Comparison of ENCODE assay signal across 21 cellular contexts in genomic region chr11:64352099-64353005, GRCh38. TPM values are rescaled to one million over a fixed set of nuclear protein-coding genes. Genes with fewer than 3 reads are reported as not detected.
A peak's percentile ranks its signal among the peaks of the same experiment; 100 is the strongest.
DNase-seq lines count a peak whose midpoint lies in the region; FAIRE-seq and TF ChIP-seq lines count a peak whose summit lies in the region.
"Had no signal": no experiment of that assay in that cellular context is flagged by ENCODE, and none has a peak within 500 bp of the region (broad histone marks: within the 10 kb centered on the region; RNA-seq: fewer than 3 reads in every experiment).

No MANE protein-coding gene starts in this region.

- CTCF ChIA-PET in H1 (lab: Charles Lee; ENCODE audit: partially characterized antibody) = interaction anchor here (0.6 to 37.6 kb wide), 16 partner anchors 11 to 297 kb away, joined by 3 to 614 read pairs (median 4); partner anchors contain the start of genes CATSPERZ, CCDC88B, ESRRA and PLCB3
- CTCF ChIA-PET in activated CD4-positive, alpha-beta memory T cell treated with anti-CD3 and anti-CD28 coated beads for 36 hours (lab: Charles Lee) = interaction anchor here (1.1 to 2.1 kb wide), 2 partner anchors 35 kb away, joined by 4 to 7 read pairs; partner anchors contain the start of genes PRDX5 and TRMT112

- no peak overlapping the region for H4K91ac ChIP-seq in H1 (replicated peaks; ENCODE audit: insufficient read length, low read length)

- H3K27me3 ChIP-seq in H7 (ENCODE audit: control insufficient read depth, insufficient read depth, low read length) (no peaks in the 10 kb centered on the region), H1 (replicated peaks in 1 of 4; ENCODE audit: control insufficient read depth in 3 of 4, extremely low read depth in 1 of 4, insufficient read depth in 3 of 4, low read length in 3 of 4) (no peaks in the 10 kb centered on the region), small intestine (ENCODE audit: control insufficient read depth in 2 of 2, insufficient read depth in 2 of 2, low read length in 2 of 2) (no peaks in the 10 kb centered on the region), sigmoid colon (no peaks in the 10 kb centered on the region)
- H3K27me3 ChIP-seq: adrenal gland, breast epithelium, tibial nerve had no signal

- no peak for TF ChIP-seq RAD21 in H1 (IDR thresholded peaks at IDR 0.05 in 1 of 2, conservative IDR thresholded peaks at IDR 0.05 in 1 of 2; ENCODE audit: low read depth in 2 of 2, low read length in 2 of 2)

- no peak overlapping the region for H3K23ac ChIP-seq in H1 (ENCODE audit: insufficient read length)

- DNase-seq in COLO668 (lab: John Stamatoyannopoulos, UW; ENCODE audit: unreplicated experiment) (peak; percentile 76), H7 (peak; percentile 55), NCI-H510A (lab: John Stamatoyannopoulos, UW) (peak; percentile 69), H1 (ENCODE audit: low read depth in 1 of 2, low spot score in 2 of 2) (no peak), small intestine (no peak), sigmoid colon (no peak)
- DNase-seq in activated CD4-positive, alpha-beta memory T cell treated with anti-CD3 and anti-CD28 coated beads for 36 hours = no peak
- DNase-seq: activated T-cell treated with anti-CD3 and anti-CD28 coated beads, Interleukin-2, amount 50 U/mL, for 1 hour; adrenal gland; NCI-H187 treated with DMSO at 0.1 percent for 48 hours; NCI-H82; OCI-M1; Right ventricle myocardium superior; SW 1271 had no signal

- no peak overlapping the region for H3K56ac ChIP-seq in H1 (replicated peaks; ENCODE audit: insufficient read length, low read depth, low read length)

- H2BK5ac ChIP-seq in H1 (ENCODE audit: low read depth, low read length) = no peak overlapping the region

- H4K20me1 ChIP-seq in H1 (replicated peaks in 1 of 2; ENCODE audit: control insufficient read depth in 1 of 2, insufficient read depth in 2 of 2, low read length in 2 of 2) = no peaks in the 10 kb centered on the region

- peaks cover 5% of the 10 kb centered on the region for H3K36me3 Mint-ChIP-seq in activated CD4-positive, alpha-beta memory T cell treated with anti-CD3 and anti-CD28 coated beads for 36 hours

- no peaks in the 10 kb centered on the region for H3K9me3 Mint-ChIP-seq in activated CD4-positive, alpha-beta memory T cell treated with anti-CD3 and anti-CD28 coated beads for 36 hours
- H3K9me3 Mint-ChIP-seq: dendritic cell treated with granulocyte-macrophage colony-stimulating factor and Interleukin-4, amounts not matched to agents 40 ng/mL and 50 ng/mL, for 4 days; GM23338; IgD-negative memory B cell; stimulated activated naive CD8-positive, alpha-beta T cell treated with anti-CD3 and anti-CD28 coated beads, Interleukin-15, Interleukin-2, amounts not matched to agents 100 ng/mL and 50 ng/mL, for 24 hours had no signal

- POLR2A ChIA-PET in H1 (lab: Charles Lee; ENCODE audit: partially characterized antibody) = interaction anchor here (0.6 to 6.2 kb wide), 10 partner anchors 8 to 167 kb away, joined by 3 to 47 read pairs (median 4); partner anchors contain the start of genes CCDC88B, FERMT3, PRDX5 and STIP1
- POLR2A ChIA-PET in activated CD4-positive, alpha-beta memory T cell treated with anti-CD3 and anti-CD28 coated beads for 36 hours (lab: Charles Lee) = interaction anchor here (0.6 to 1.4 kb wide), 3 partner anchors 11 to 291 kb away, joined by 3 read pairs; partner anchors contain the start of gene PRDX5

- no peak overlapping the region for H3K27ac Mint-ChIP-seq in activated CD4-positive, alpha-beta memory T cell treated with anti-CD3 and anti-CD28 coated beads for 36 hours
- H3K27ac Mint-ChIP-seq: dendritic cell treated with granulocyte-macrophage colony-stimulating factor and Interleukin-4, amounts not matched to agents 40 ng/mL and 50 ng/mL, for 4 days; GM23338; IgD-negative memory B cell; stimulated activated naive CD8-positive, alpha-beta T cell treated with anti-CD3 and anti-CD28 coated beads, Interleukin-15, Interleukin-2, amounts not matched to agents 100 ng/mL and 50 ng/mL, for 24 hours had no signal

- H3K4me2 ChIP-seq in H1 (ENCODE audit: insufficient read depth in 1 of 2, low read depth in 2 of 2, low read length in 2 of 2) = no peak overlapping the region
- H3K4me2 ChIP-seq: GM23338 had no signal

- H3K4me1 Mint-ChIP-seq in activated CD4-positive, alpha-beta memory T cell treated with anti-CD3 and anti-CD28 coated beads for 36 hours (ENCODE audit: low read depth) = peaks cover 4% of the 10 kb centered on the region

- no peak for FAIRE-seq in H1 (lab: Jason Lieb, UNC)
- no peak for FAIRE-seq in small intestine (lab: Jason Lieb, UNC)

- no peak overlapping the region for H4K8ac ChIP-seq in H1 (ENCODE audit: extremely low read depth, insufficient read depth, low read length)

- no peak overlapping the region for H2BK20ac ChIP-seq in H1 (ENCODE audit: low read length)

- intact Hi-C loops in sigmoid colon (cut with DNase I) = no loop called here
- intact Hi-C loops in activated CD4-positive, alpha-beta memory T cell treated with anti-CD3 and anti-CD28 coated beads for 36 hours (cut with micrococcal nuclease) = no loop called here

- no peak overlapping the region for H4K5ac ChIP-seq in H1 (ENCODE audit: insufficient read length, low read depth, low read length)

- H3K4me3 ChIP-seq in H7 (ENCODE audit: insufficient read depth, low read depth, low read length) (no peak overlapping the region), H1 (ENCODE audit: extremely low read depth in 1 of 4, insufficient read depth in 2 of 4, low read depth in 3 of 4, low read length in 4 of 4) (no peak overlapping the region), small intestine (ENCODE audit: low read depth in 1 of 2, low read length in 2 of 2) (no peak overlapping the region), sigmoid colon (no peak overlapping the region)
- H3K4me3 ChIP-seq: adrenal gland, breast epithelium, GM23338, lung, tibial nerve had no signal

- TF ChIP-seq POLR2A in H1 (IDR thresholded peaks at IDR 0.05; ENCODE audit: control extremely low read depth in 1 of 2, low read depth in 2 of 2, low read length in 2 of 2) (no peak), sigmoid colon (IDR thresholded peaks at IDR 0.05) (no peak)

- H2BK12ac ChIP-seq in H1 (ENCODE audit: low read depth, low read length) = 0 out of 2 replicates have a peak overlapping the region, but pooled peaks have one; percentile 27

- H2BK15ac ChIP-seq in H1 (ENCODE audit: low read length) = no peak overlapping the region

- H3K4ac ChIP-seq in H1 (replicated peaks; ENCODE audit: insufficient read length, low read depth, low read length) = no peak overlapping the region

- no peak overlapping the region for H3K27ac ChIP-seq in H1 (ENCODE audit: low read depth, low read length)
- H3K27ac ChIP-seq in small intestine (ENCODE audit: low read depth in 1 of 2, low read length in 1 of 2) = no peak overlapping the region
- no peak overlapping the region for H3K27ac ChIP-seq in sigmoid colon
- H3K27ac ChIP-seq: adrenal gland, breast epithelium, tibial nerve had no signal

- 85% methylated on average over 28 of the region's 34 CpGs; no CpG with 5 or more reads in 1 of the 2 experiments for WGBS in H1 (ENCODE audit: extremely low coverage in 1 of 2, insufficient coverage in 1 of 2, insufficient read length in 1 of 2, insufficient replicate concordance in 2 of 2, low coverage in 1 of 2, low lambda C conversion rate in 2 of 2, missing lambda C conversion rate in 1 of 2), 2 experiments
- WGBS in small intestine, 3 donors = 91 to 93% (median 92%) methylated on average over 30 to 34 of the region's 34 CpGs
- 92 to 94% methylated on average over 34 of the region's 34 CpGs for WGBS in sigmoid colon, 2 donors

- H3K9me3 ChIP-seq in H1 (ENCODE audit: insufficient read depth in 2 of 2, low read depth in 1 of 2, low read length in 1 of 2) (no peaks in the 10 kb centered on the region), small intestine (ENCODE audit: control insufficient read depth, low read depth) (no peaks in the 10 kb centered on the region), sigmoid colon (no peaks in the 10 kb centered on the region)
- H3K9me3 ChIP-seq: adrenal gland, breast epithelium, tibial nerve had no signal

- no peak overlapping the region for H3K4me3 Mint-ChIP-seq in activated CD4-positive, alpha-beta memory T cell treated with anti-CD3 and anti-CD28 coated beads for 36 hours
- H3K4me3 Mint-ChIP-seq: dendritic cell treated with granulocyte-macrophage colony-stimulating factor and Interleukin-4, amounts not matched to agents 40 ng/mL and 50 ng/mL, for 4 days; GM23338; IgD-negative memory B cell; stimulated activated naive CD8-positive, alpha-beta T cell treated with anti-CD3 and anti-CD28 coated beads, Interleukin-15, Interleukin-2, amounts not matched to agents 100 ng/mL and 50 ng/mL, for 24 hours had no signal

- no peak overlapping the region for H3K18ac ChIP-seq in H1 (ENCODE audit: extremely low read depth, low read length)

- no peak overlapping the region for H3K9ac ChIP-seq in H1 (replicated peaks in 1 of 4; ENCODE audit: extremely low read depth in 1 of 4, low read depth in 3 of 4, low read length in 3 of 4)

- peaks cover 0 to 16% (median 11%) of the 10 kb centered on the region in 4 experiments; a peak in 6 of 7 replicates for H3K4me1 ChIP-seq in H1 (replicated peaks in 1 of 4; ENCODE audit: control insufficient read depth in 3 of 4, insufficient read depth in 4 of 4, low read length in 3 of 4)
- H3K4me1 ChIP-seq in small intestine (ENCODE audit: control insufficient read depth in 2 of 2, insufficient read depth in 1 of 2, low read depth in 1 of 2, low read length in 1 of 2) = no peaks in the 10 kb centered on the region
- H3K4me1 ChIP-seq in sigmoid colon = peaks cover 0 to 17% (median 12%) of the 10 kb centered on the region in 4 donors
- H3K4me1 ChIP-seq: breast epithelium had no signal

- H3K23me2 ChIP-seq in H1 (ENCODE audit: low read depth, low read length) = no peaks in the 10 kb centered on the region

- H3K36me3 ChIP-seq in H7 (replicated peaks; ENCODE audit: control insufficient read depth, insufficient read depth, low read length) (no peaks in the 10 kb centered on the region), H1 (ENCODE audit: control insufficient read depth in 2 of 4, insufficient read depth in 4 of 4, low read length in 3 of 4) (no peaks in the 10 kb centered on the region), small intestine (ENCODE audit: control insufficient read depth in 2 of 2, insufficient read depth in 2 of 2, low read length in 2 of 2) (no peaks in the 10 kb centered on the region), sigmoid colon (no peaks in the 10 kb centered on the region)
- H3K36me3 ChIP-seq: adrenal gland, breast epithelium, tibial nerve had no signal

- H3K79me1 ChIP-seq in H1 (ENCODE audit: low read depth, low read length) = no peaks in the 10 kb centered on the region

- H2BK120ac ChIP-seq in H1 (replicated peaks; ENCODE audit: low read depth, low read length) = no peak overlapping the region

- no peak overlapping the region for H2AFZ ChIP-seq in H1 (ENCODE audit: low read length)
- H2AFZ ChIP-seq: GM23338 had no signal

- no peaks in the 10 kb centered on the region for H3K79me2 ChIP-seq in H1 (ENCODE audit: control insufficient read depth in 1 of 2, insufficient read depth in 2 of 2, low read length in 2 of 2)

- no peak for TF ChIP-seq CTCF in H1 (IDR thresholded peaks at IDR 0.05; ENCODE audit: control extremely low read depth in 1 of 3, insufficient read depth in 1 of 3, low read depth in 1 of 3, low read length in 3 of 3)
- TF ChIP-seq CTCF in sigmoid colon (IDR thresholded peaks at IDR 0.05) = no peak

- H3K27me3 Mint-ChIP-seq in activated CD4-positive, alpha-beta memory T cell treated with anti-CD3 and anti-CD28 coated beads for 36 hours = no peaks in the 10 kb centered on the region
- H3K27me3 Mint-ChIP-seq: dendritic cell treated with granulocyte-macrophage colony-stimulating factor and Interleukin-4, amounts not matched to agents 40 ng/mL and 50 ng/mL, for 4 days; IgD-negative memory B cell; stimulated activated naive CD8-positive, alpha-beta T cell treated with anti-CD3 and anti-CD28 coated beads, Interleukin-15, Interleukin-2, amounts not matched to agents 100 ng/mL and 50 ng/mL, for 24 hours had no signal

- H2AK5ac ChIP-seq in H1 (ENCODE audit: low read depth, low read length) = no peak overlapping the region

- no peak overlapping the region for H3K14ac ChIP-seq in H1 (ENCODE audit: insufficient read length)

- TF ChIP-seq EP300 in H1 (IDR thresholded peaks at IDR 0.05; ENCODE audit: borderline replicate concordance in 1 of 2, low read depth in 2 of 2, low read length in 2 of 2) (no peak), sigmoid colon (IDR thresholded peaks at IDR 0.05) (no peak)

RNA-seq across cellular contexts. Expression of gene RPS6KA4, which starts 6.6 kb away (rescaled TPM):
- total RNA-seq in H7 (2014; rRNA removed; shearing (Covaris generic)) = 16.0 and 17.6 TPM in 2 replicates
- 12.6 and 13.2 TPM in 2 replicates for total RNA-seq in H1 (2021; fragmentation: NEBNext Ultra II Directional; extraction: Animal tissue kit (Norgen Biotek cat#: 25700))
- 8.2 and 12.1 TPM in 2 replicates for polyA plus RNA-seq in H1 (2011; rRNA removed)
- polyA plus RNA-seq in H1 (2011; cell fraction: cytosol; rRNA removed) = 11.5 TPM
- 27.8 TPM for polyA plus RNA-seq in H1 (2011; cell fraction: nucleus; rRNA removed)
- polyA plus RNA-seq in H1 (2012, experiment 1 of 2) = 8.5 to 14.4 TPM (median 12.2 TPM) in 4 replicates
- 7.6 TPM for polyA plus RNA-seq in H1 (2012, experiment 2 of 2)
- 5.0 TPM for polyA plus RNA-seq in H1 (2013, experiment 1 of 2)
- 5.5 TPM for polyA plus RNA-seq in H1 (2013, experiment 2 of 2)
- 8.6 and 9.0 TPM in 2 replicates for polyA minus RNA-seq in H1 (2011; rRNA and poly(A)+ RNA removed)
- 12.0 TPM for polyA minus RNA-seq in H1 (2011; cell fraction: cytosol; rRNA and poly(A)+ RNA removed)
- 17.0 TPM for polyA minus RNA-seq in H1 (2011; cell fraction: nucleus; rRNA and poly(A)+ RNA removed)
- 10 to 100 TPM; 27.5 to 33.4 (median 30.0) TPM for polyA plus RNA-seq in small intestine
- 10 to 100 TPM; 15.6 to 24.1 (median 18.6) TPM for total RNA-seq in sigmoid colon
- 10 to 100 TPM; 14.4 to 48.4 (median 16.6) TPM for polyA plus RNA-seq in sigmoid colon
- 10 to 100 TPM; 31.4 to 34.3 TPM for total RNA-seq in activated CD4-positive, alpha-beta memory T cell treated with anti-CD3 and anti-CD28 coated beads for 36 hours

RNA-seq across cellular contexts. Expression of gene CCDC88B, which starts 12.3 kb away (rescaled TPM):
- 7.7 and 9.9 TPM in 2 replicates for total RNA-seq in H7 (2014; rRNA removed; shearing (Covaris generic))
- total RNA-seq in H1 (2021; fragmentation: NEBNext Ultra II Directional; extraction: Animal tissue kit (Norgen Biotek cat#: 25700)) = 11.2 and 12.5 TPM in 2 replicates
- polyA plus RNA-seq in H1 (2011; rRNA removed) (5.9 and 7.9 TPM in 2 replicates), small intestine (100 to 1,000 TPM in 2 of 3 donors, 10 to 100 TPM in 1; 32.3 to 363 (median 147) TPM), sigmoid colon (100 to 1,000 TPM in 1 of 3 donors, 10 to 100 TPM in 2; 15.6 to 157 (median 23.6) TPM)
- polyA plus RNA-seq in H1 (2011; cell fraction: cytosol; rRNA removed) = 10.0 TPM
- polyA plus RNA-seq in H1 (2011; cell fraction: nucleus; rRNA removed) = 36.8 TPM
- 12.4 to 18.6 TPM (median 15.8 TPM) in 4 replicates for polyA plus RNA-seq in H1 (2012, experiment 1 of 2)
- 5.3 TPM for polyA plus RNA-seq in H1 (2012, experiment 2 of 2)
- polyA plus RNA-seq in H1 (2013, experiment 1 of 2) = 7.4 TPM
- polyA plus RNA-seq in H1 (2013, experiment 2 of 2) = 6.3 TPM
- 1.1 and 1.8 TPM in 2 replicates for polyA minus RNA-seq in H1 (2011; rRNA and poly(A)+ RNA removed)
- polyA minus RNA-seq in H1 (2011; cell fraction: cytosol; rRNA and poly(A)+ RNA removed) = 6.3 TPM
- polyA minus RNA-seq in H1 (2011; cell fraction: nucleus; rRNA and poly(A)+ RNA removed) = 5.4 TPM
- total RNA-seq in sigmoid colon = 1 to 10 TPM; 2.6 to 8.6 (median 3.9) TPM
- total RNA-seq in activated CD4-positive, alpha-beta memory T cell treated with anti-CD3 and anti-CD28 coated beads for 36 hours = 10 to 100 TPM; 69.5 to 74.5 TPM

RNA-seq across cellular contexts. Expression of gene PRDX5, which starts 34.4 kb away (rescaled TPM):
- total RNA-seq in H7 (2014; rRNA removed; shearing (Covaris generic)) = 272 and 303 TPM in 2 replicates
- 201 and 225 TPM in 2 replicates for total RNA-seq in H1 (2021; fragmentation: NEBNext Ultra II Directional; extraction: Animal tissue kit (Norgen Biotek cat#: 25700))
- polyA plus RNA-seq in H1 (2011; rRNA removed) (582 and 631 TPM in 2 replicates), small intestine (100 to 1,000 TPM; 477 to 668 (median 619) TPM), sigmoid colon (1,000 to 10,000 TPM in 1 of 3 donors, 100 to 1,000 TPM in 2; 596 to 1,045 (median 779) TPM)
- 623 TPM for polyA plus RNA-seq in H1 (2011; cell fraction: cytosol; rRNA removed)
- polyA plus RNA-seq in H1 (2011; cell fraction: nucleus; rRNA removed) = 281 TPM
- 323 to 414 TPM (median 375 TPM) in 4 replicates for polyA plus RNA-seq in H1 (2012, experiment 1 of 2)
- polyA plus RNA-seq in H1 (2012, experiment 2 of 2) = 341 TPM
- polyA plus RNA-seq in H1 (2013, experiment 1 of 2) = 135 TPM
- 134 TPM for polyA plus RNA-seq in H1 (2013, experiment 2 of 2)
- 60.4 and 79.8 TPM in 2 replicates for polyA minus RNA-seq in H1 (2011; rRNA and poly(A)+ RNA removed)
- polyA minus RNA-seq in H1 (2011; cell fraction: cytosol; rRNA and poly(A)+ RNA removed) = 77.1 TPM
- polyA minus RNA-seq in H1 (2011; cell fraction: nucleus; rRNA and poly(A)+ RNA removed) = 54.4 TPM
- total RNA-seq in sigmoid colon = 100 to 1,000 TPM; 169 to 269 (median 215) TPM
- total RNA-seq in activated CD4-positive, alpha-beta memory T cell treated with anti-CD3 and anti-CD28 coated beads for 36 hours = 100 to 1,000 TPM; 156 to 164 TPM

RNA-seq across cellular contexts. Expression of gene TRMT112, which starts 35.0 kb away (rescaled TPM):
- total RNA-seq in H7 (2014; rRNA removed; shearing (Covaris generic)) = 261 and 314 TPM in 2 replicates
- total RNA-seq in H1 (2021; fragmentation: NEBNext Ultra II Directional; extraction: Animal tissue kit (Norgen Biotek cat#: 25700)) = 300 and 326 TPM in 2 replicates
- polyA plus RNA-seq in H1 (2011; rRNA removed) (650 and 707 TPM in 2 replicates), small intestine (100 to 1,000 TPM in 2 of 3 donors, 10 to 100 TPM in 1; 99.3 to 188 (median 171) TPM), sigmoid colon (100 to 1,000 TPM; 148 to 232 (median 168) TPM)
- 604 TPM for polyA plus RNA-seq in H1 (2011; cell fraction: cytosol; rRNA removed)
- polyA plus RNA-seq in H1 (2011; cell fraction: nucleus; rRNA removed) = 183 TPM
- 380 to 473 TPM (median 438 TPM) in 4 replicates for polyA plus RNA-seq in H1 (2012, experiment 1 of 2)
- polyA plus RNA-seq in H1 (2012, experiment 2 of 2) = 1,230 TPM
- 542 TPM for polyA plus RNA-seq in H1 (2013, experiment 1 of 2)
- polyA plus RNA-seq in H1 (2013, experiment 2 of 2) = 524 TPM
- 31.9 and 44.7 TPM in 2 replicates for polyA minus RNA-seq in H1 (2011; rRNA and poly(A)+ RNA removed)
- 101 TPM for polyA minus RNA-seq in H1 (2011; cell fraction: cytosol; rRNA and poly(A)+ RNA removed)
- polyA minus RNA-seq in H1 (2011; cell fraction: nucleus; rRNA and poly(A)+ RNA removed) = 54.3 TPM
- 100 to 1,000 TPM; 182 to 353 (median 269) TPM for total RNA-seq in sigmoid colon
- total RNA-seq in activated CD4-positive, alpha-beta memory T cell treated with anti-CD3 and anti-CD28 coated beads for 36 hours = 100 to 1,000 TPM; 255 to 258 TPM

RNA-seq across cellular contexts. Expression of gene ESRRA, which starts 47.0 kb away (rescaled TPM):
- 80.5 and 94.8 TPM in 2 replicates for total RNA-seq in H7 (2014; rRNA removed; shearing (Covaris generic))
- 36.1 and 37.0 TPM in 2 replicates for total RNA-seq in H1 (2021; fragmentation: NEBNext Ultra II Directional; extraction: Animal tissue kit (Norgen Biotek cat#: 25700))
- polyA plus RNA-seq in H1 (2011; rRNA removed) = 18.2 and 20.9 TPM in 2 replicates
- polyA plus RNA-seq in H1 (2011; cell fraction: cytosol; rRNA removed) = 24.8 TPM
- 29.9 TPM for polyA plus RNA-seq in H1 (2011; cell fraction: nucleus; rRNA removed)
- 24.8 to 32.6 TPM (median 31.0 TPM) in 4 replicates for polyA plus RNA-seq in H1 (2012, experiment 1 of 2)
- polyA plus RNA-seq in H1 (2012, experiment 2 of 2) = 28.6 TPM
- polyA plus RNA-seq in H1 (2013, experiment 1 of 2) = 13.1 TPM
- 13.3 TPM for polyA plus RNA-seq in H1 (2013, experiment 2 of 2)
- 9.2 and 9.3 TPM in 2 replicates for polyA minus RNA-seq in H1 (2011; rRNA and poly(A)+ RNA removed)
- 19.5 TPM for polyA minus RNA-seq in H1 (2011; cell fraction: cytosol; rRNA and poly(A)+ RNA removed)
- polyA minus RNA-seq in H1 (2011; cell fraction: nucleus; rRNA and poly(A)+ RNA removed) = 13.9 TPM
- 100 to 1,000 TPM; 192 to 417 (median 404) TPM for polyA plus RNA-seq in small intestine
- total RNA-seq in sigmoid colon = 10 to 100 TPM; 39.9 to 48.7 (median 45.3) TPM
- polyA plus RNA-seq in sigmoid colon = 100 to 1,000 TPM; 151 to 244 (median 219) TPM
- total RNA-seq in activated CD4-positive, alpha-beta memory T cell treated with anti-CD3 and anti-CD28 coated beads for 36 hours = 10 to 100 TPM; 32.8 to 35.6 TPM

Comparison
In these comparisons a context has a peak if more than half of its experiments do, and no peak if none do; other contexts are left out.
1. DNase-seq: peak in COLO668 (single experiment), H7 (single experiment) and NCI-H510A (single experiment); none in H1 (0 of 2), small intestine (single experiment), sigmoid colon (single experiment) and activated CD4-positive, alpha-beta memory T cell treated with anti-CD3 and anti-CD28 coated beads for 36 hours (single experiment).